8 cellular contexts compared by ENCODE assay signal in genomic region chr19:34364830-34365462, GRCh38. TPM values are rescaled to one million over a fixed set of nuclear protein-coding genes. Genes with fewer than 3 reads are reported as not detected.
A peak's percentile ranks its signal among the peaks of the same experiment; 100 is the strongest.
DNase-seq lines count a peak whose midpoint lies in the region; ATAC-seq and TF ChIP-seq lines count a peak whose summit lies in the region.

TSS of gene GPI (plus strand) at chr19:34365196. CDS start at chr19:34365267, 71 bp downstream.

- H3K4me3 ChIP-seq in right cardiac atrium (ENCODE audit: low read length) (peak within 1 kb of the TSS; percentile 92), urinary bladder (ENCODE audit: low read depth, low read length) (peak within 1 kb of the TSS; percentile 96)

- intact Hi-C loops in T-helper 2 cell treated with Interferon-gamma antibody and Interleukin-4, amounts not matched to agents 100 ng/mL and 5 ng/mL, for 36 hours (cut with micrococcal nuclease) = loop anchor here (1.0 kb wide), 2 partner anchors 15 to 63 kb away; partner anchors contain the start of gene UBA2
- intact Hi-C loops in right cardiac atrium (cut with DNase I) = no loop called here

- WGBS in right cardiac atrium = under 1% methylated on average over 67 of the region's 67 CpGs
- under 1% methylated on average over 67 of the region's 67 CpGs for WGBS in urinary bladder

- no peaks in the 10 kb centered on the region for H3K36me3 ChIP-seq in urinary bladder (ENCODE audit: insufficient read depth)

- H3K4me1 ChIP-seq in right cardiac atrium (ENCODE audit: control insufficient read depth, insufficient read depth, low read length) = peaks cover 13% of the 10 kb centered on the region
- H3K4me1 ChIP-seq in urinary bladder (ENCODE audit: insufficient read depth) = no peaks in the 10 kb centered on the region

- H3K27ac ChIP-seq in angular gyrus (ENCODE audit: low read depth, low read length) = peak within 1 kb of the TSS; percentile 64
- peak within 1 kb of the TSS; percentile 73 for H3K27ac ChIP-seq in right cardiac atrium (ENCODE audit: low read length)
- H3K27ac ChIP-seq in urinary bladder (ENCODE audit: low read depth) = peak within 1 kb of the TSS; percentile 76

- no peak for TF ChIP-seq CTCF in GM10266 (IDR thresholded peaks at IDR 0.05; ENCODE audit: control insufficient read depth, insufficient read depth, low read depth, missing control alignments)

- DNase-seq in GM10266 (ENCODE audit: extremely low spot score) (peak; percentile 92), NCI-H1417 (lab: John Stamatoyannopoulos, UW) (peak; percentile 66 to 84 (median 73)), right cardiac atrium (peak; percentile 72 to 86 (median 85)), pulmonary artery endothelial cell (ENCODE audit: low read depth, low spot score) (no peak)

- no peaks in the 10 kb centered on the region for H3K27me3 ChIP-seq in right cardiac atrium (ENCODE audit: control insufficient read depth, insufficient read depth)

- peak; percentile 67 for ATAC-seq in HG02588 (IDR thresholded peaks at IDR 0.05; ENCODE audit: unreplicated experiment)
- ATAC-seq in right cardiac atrium = peak; percentile 84

- H3K9me3 ChIP-seq in right cardiac atrium (ENCODE audit: control insufficient read depth, low read length) = no peaks in the 10 kb centered on the region

RNA-seq across cellular contexts. Expression of gene GPI, which starts in this region (rescaled TPM):
- total RNA-seq in T-helper 2 cell treated with Interferon-gamma antibody and Interleukin-4, amounts not matched to agents 100 ng/mL and 5 ng/mL, for 36 hours = 617 and 624 TPM in 2 replicates
- total RNA-seq in right cardiac atrium (100 to 1,000 TPM; 362 to 456 (median 404) TPM), pulmonary artery endothelial cell (169 and 172 TPM in 2 replicates), urinary bladder (67.7 TPM)
- polyA plus RNA-seq in right cardiac atrium (285 TPM), urinary bladder (206 TPM)
